ENCODE assay signal across 13 cellular contexts in the genomic region with DNA sequence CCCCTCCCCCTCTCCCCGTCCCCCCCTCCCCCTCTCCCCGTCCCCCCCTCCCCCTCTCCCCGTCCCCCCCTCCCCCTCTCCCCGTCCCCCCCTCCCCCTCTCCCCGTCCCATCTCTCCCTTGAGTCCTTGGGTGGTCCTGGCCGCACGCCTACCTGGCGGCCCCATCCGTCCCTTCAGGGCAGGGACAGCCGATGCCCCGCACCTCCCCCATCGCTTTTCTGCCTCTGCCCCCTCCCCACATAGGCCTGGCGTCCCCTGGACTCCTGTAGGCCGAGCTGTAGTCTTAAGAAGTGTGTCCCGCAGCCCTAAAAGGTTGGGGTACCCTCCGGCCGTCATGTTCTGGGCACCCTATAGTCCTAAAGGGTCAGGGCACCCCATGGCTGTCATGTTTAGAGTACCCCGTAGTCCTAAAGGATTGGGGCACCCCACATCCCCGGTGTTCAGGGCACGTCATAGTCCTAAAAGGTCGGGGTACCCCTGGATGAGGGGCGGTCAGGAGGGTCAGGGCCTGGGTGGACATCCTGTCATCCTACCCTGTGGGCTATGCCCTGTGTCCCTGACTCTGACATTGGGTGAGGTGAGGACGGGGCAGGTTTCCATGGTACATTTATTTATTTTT. TPM values are rescaled to one million over a fixed set of nuclear protein-coding genes. Genes with fewer than 3 reads are reported as not detected.
A peak's percentile ranks its signal among the peaks of the same experiment; 100 is the strongest.
DNase-seq lines count a peak whose midpoint lies in the region; ATAC-seq, FAIRE-seq and TF ChIP-seq lines count a peak whose summit lies in the region.
"Had no signal": no experiment of that assay in that cellular context is flagged by ENCODE, and none has a peak within 500 bp of the region (broad histone marks: within the 10 kb centered on the region; RNA-seq: fewer than 3 reads in every experiment).

No MANE protein-coding gene starts in this region.

- H3K27me3 Mint-ChIP-seq in progenitor cell of endocrine pancreas, result no peaks in the 10 kb centered on the region
- H3K27me3 Mint-ChIP-seq: CD4-positive, CD25-positive, alpha-beta regulatory T cell had no signal

- POLR2A ChIA-PET in HepG2 (lab: Yijun Ruan, JAX) (no interaction called here), GM10248 (lab: Yijun Ruan, JAX) (no interaction called here)

- H3K27me3 ChIP-seq in right lobe of liver (no peaks in the 10 kb centered on the region), HepG2 (ENCODE audit: control insufficient read depth in 1 of 2, insufficient read depth in 2 of 2, low read length in 2 of 2) (peaks cover 0 to 4% of the 10 kb centered on the region in 2 experiments; a peak in 1 of 5 replicates), left lung (peaks cover 19 to 35% of the 10 kb centered on the region in 2 donors), MG63 (no peaks in the 10 kb centered on the region)

- H3K27ac ChIP-seq in right lobe of liver, result no peak overlapping the region
- no peak overlapping the region for H3K27ac ChIP-seq in HepG2 (ENCODE audit: extremely low read length, insufficient read depth, low read length)
- H3K27ac ChIP-seq in left lung, result no peak overlapping the region

- TF ChIP-seq EP300 in HepG2 (IDR thresholded peaks at IDR 0.05; ENCODE audit: low read depth in 2 of 2, low read length in 2 of 2) (no peak), HepG2 (CRISPR knock-in tag; IDR thresholded peaks at IDR 0.05; ENCODE audit: borderline replicate concordance) (no peak)

- no peaks in the 10 kb centered on the region for H3K4me1 Mint-ChIP-seq in progenitor cell of endocrine pancreas (ENCODE audit: low read depth)

- BruUV-seq in HepG2 (replicated peaks; lab: Mats Ljungman, UMichigan), result no TSS peak

- no peak for ATAC-seq in right lobe of liver
- ATAC-seq in HepG2, result no peak
- ATAC-seq in left lung, result no peak

- WGBS in right lobe of liver (ENCODE audit: insufficient coverage, low coverage, low lambda C conversion rate, missing lambda C conversion rate), result 89% methylated on average over 10 of the region's 23 CpGs
- WGBS in HepG2 (ENCODE audit: low lambda C conversion rate), result 76% methylated on average over 18 of the region's 23 CpGs

- H3K4me3 Mint-ChIP-seq in progenitor cell of endocrine pancreas (ENCODE audit: low read depth), result no peak overlapping the region

- TF ChIP-seq CTCF in right lobe of liver (IDR thresholded peaks at IDR 0.05) (no peak), HepG2 (CRISPR knock-in tag; IDR thresholded peaks at IDR 0.05) (no peak), left lung (IDR thresholded peaks at IDR 0.05) (no peak), progenitor cell of endocrine pancreas (IDR thresholded peaks at IDR 0.05; ENCODE audit: unreplicated experiment) (no peak), GM10248 (IDR thresholded peaks at IDR 0.05; ENCODE audit: control extremely low read depth, extremely low read depth, low read depth, missing control alignments) (no peak)

- CTCF ChIA-PET in HepG2 (lab: Yijun Ruan, JAX; ENCODE audit: low intra/inter-chr PET ratio, low total read pairs), result no interaction called here
- CTCF ChIA-PET in GM10248 (lab: Yijun Ruan, JAX), result no interaction called here

- TF ChIP-seq POLR2A in right lobe of liver (IDR thresholded peaks at IDR 0.05), result no peak
- TF ChIP-seq POLR2A in HepG2 (IDR thresholded peaks at IDR 0.05; ENCODE audit: insufficient read depth in 1 of 2, low read depth in 2 of 2, low read length in 2 of 2), result no peak

- H4K20me1 ChIP-seq in HepG2 (ENCODE audit: insufficient read depth, low read length), result no peaks in the 10 kb centered on the region

- H3K9ac ChIP-seq in HepG2 (ENCODE audit: insufficient read depth, low read depth, low read length), result no peak overlapping the region

- H3K4me3 ChIP-seq in right lobe of liver (no peak overlapping the region), HepG2 (replicated peaks in 1 of 3; ENCODE audit: insufficient read depth in 1 of 3, low read depth in 2 of 3, low read length in 3 of 3) (no peak overlapping the region), left lung (no peak overlapping the region), MG63 (no peak overlapping the region)

- TF ChIP-seq RAD21 in HepG2 (CRISPR knock-in tag; IDR thresholded peaks at IDR 0.05), result no peak

- no peak overlapping the region for H2AFZ ChIP-seq in HepG2 (ENCODE audit: low read length)

- in situ Hi-C loops in HepG2 (cut with HindIII; ENCODE audit: extremely low pct_ligation_motif_present, low pct_unique_long_range_greater_than_20kb), result no loop called here

- peaks cover 0 to 4% (median 0%) of the 10 kb centered on the region in 4 donors for H3K4me1 ChIP-seq in right lobe of liver
- H3K4me1 ChIP-seq in HepG2 (ENCODE audit: insufficient read depth, low read length), result peaks cover 17% of the 10 kb centered on the region
- H3K4me1 ChIP-seq in left lung, result peaks cover 6 to 15% of the 10 kb centered on the region in 2 donors
- H3K4me1 ChIP-seq: Caco-2 had no signal

- H3K36me3 Mint-ChIP-seq in progenitor cell of endocrine pancreas (ENCODE audit: insufficient read depth), result peaks cover 1% of the 10 kb centered on the region
- H3K36me3 Mint-ChIP-seq: CD4-positive, CD25-positive, alpha-beta regulatory T cell had no signal

- H3K9me3 Mint-ChIP-seq in progenitor cell of endocrine pancreas (ENCODE audit: low read depth), result no peaks in the 10 kb centered on the region

- H3K36me3 ChIP-seq in right lobe of liver (no peaks in the 10 kb centered on the region), HepG2 (replicated peaks in 1 of 2; ENCODE audit: control insufficient read depth in 1 of 2, insufficient read depth in 2 of 2, low read length in 2 of 2) (no peaks in the 10 kb centered on the region), left lung (peaks cover 0 to 18% of the 10 kb centered on the region in 2 donors), MG63 (no peaks in the 10 kb centered on the region)

- H3K4me2 ChIP-seq in HepG2 (ENCODE audit: low read depth, low read length), result no peak overlapping the region

- FAIRE-seq in HepG2 (lab: Jason Lieb, UNC), result no peak

- H3K9me3 ChIP-seq in right lobe of liver (no peaks in the 10 kb centered on the region), HepG2 (ENCODE audit: low read length) (no peaks in the 10 kb centered on the region), left lung (no peaks in the 10 kb centered on the region), MG63 (no peaks in the 10 kb centered on the region)

- DNase-seq in right lobe of liver (peak; percentile 7 to 43 (median 40)), HepG2 (ENCODE audit: low spot score) (no peak), left lung (peak; percentile 29 to 32), progenitor cell of endocrine pancreas (ENCODE audit: low spot score, unreplicated experiment) (no peak), GM10248 (ENCODE audit: extremely low spot score) (no peak), EL (no peak), MG63 (no peak)
- DNase-seq: Caco-2; CD4-positive, CD25-positive, alpha-beta regulatory T cell; H7; MM.1S; NCI-H1092 treated with DMSO at 0.1 percent for 48 hours; NCI-H524 had no signal

- intact Hi-C loops in right lobe of liver (cut with DNase I), result no loop called here
- intact Hi-C loops in HepG2 (cut with micrococcal nuclease; ENCODE audit: unreplicated experiment), result loop anchor here (10.0 kb wide), 1 partner anchor 45 kb away; no protein-coding TSS in a partner anchor
- intact Hi-C loops in left lung (cut with DNase I), result no loop called here

- no peaks in the 10 kb centered on the region for H3K79me2 ChIP-seq in HepG2 (ENCODE audit: insufficient read depth, low read length)

- H3K27ac Mint-ChIP-seq in progenitor cell of endocrine pancreas, result peak overlapping the region; percentile 89

RNA-seq across cellular contexts. Expression of a gene that starts 10.8 kb away (rescaled TPM):
- 10 to 100 TPM; 20.9 to 32.8 (median 23.2) TPM for total RNA-seq in right lobe of liver
- 35.6 and 39.6 TPM in 2 replicates for total RNA-seq in HepG2 (2016; rRNA removed; fragmentation: Illumina TruSeq; extraction: Trizol)
- total RNA-seq in HepG2 (2016; cell fraction: cytosol; rRNA removed; fragmentation: Illumina TruSeq; extraction: Trizol; ENCODE audit: low read depth), result 33.9 and 34.6 TPM in 2 replicates
- 32.3 and 41.0 TPM in 2 replicates for total RNA-seq in HepG2 (2016; cell fraction: insoluble cytoplasmic fraction; rRNA removed; fragmentation: Illumina TruSeq; extraction: Trizol)
- 50.6 and 52.4 TPM in 2 replicates for total RNA-seq in HepG2 (2016; cell fraction: membrane; rRNA removed; fragmentation: Illumina TruSeq; extraction: Trizol)
- 17.0 and 20.4 TPM in 2 replicates for total RNA-seq in HepG2 (2016; cell fraction: nucleus; rRNA removed; fragmentation: Illumina TruSeq; extraction: Trizol)
- polyA plus RNA-seq in HepG2 (2011; rRNA removed), result 20.2 and 22.1 TPM in 2 replicates
- polyA plus RNA-seq in HepG2 (2011; cell fraction: cytosol; rRNA removed), result 18.4 and 31.3 TPM in 2 replicates
- 29.4 and 36.8 TPM in 2 replicates for polyA plus RNA-seq in HepG2 (2011; cell fraction: nucleus; rRNA removed)
- 16.6 and 18.3 TPM in 2 replicates for polyA plus RNA-seq in HepG2 (2012)
- 46.6 and 50.3 TPM in 2 replicates for polyA plus RNA-seq in HepG2 (2016; cell fraction: cytosol; fragmentation: Illumina TruSeq; extraction: Trizol; ENCODE audit: low read depth)
- polyA plus RNA-seq in HepG2 (2016; cell fraction: insoluble cytoplasmic fraction; fragmentation: Illumina TruSeq; extraction: Trizol; ENCODE audit: low read depth), result 38.1 and 42.7 TPM in 2 replicates
- 50.6 and 54.4 TPM in 2 replicates for polyA plus RNA-seq in HepG2 (2016; cell fraction: membrane; fragmentation: Illumina TruSeq; extraction: Trizol; ENCODE audit: low read depth)
- 41.5 and 48.9 TPM in 2 replicates for polyA plus RNA-seq in HepG2 (2016; cell fraction: nucleus; fragmentation: Illumina TruSeq; extraction: Trizol; ENCODE audit: insufficient read depth, low read depth)
- 14.7 and 27.7 TPM in 2 replicates for polyA minus RNA-seq in HepG2 (2011; rRNA and poly(A)+ RNA removed; ENCODE audit: low replicate concordance)
- polyA minus RNA-seq in HepG2 (2011; cell fraction: cytosol; rRNA and poly(A)+ RNA removed), result 10.6 and 14.2 TPM in 2 replicates
- 4.7 and 7.2 TPM in 2 replicates for polyA minus RNA-seq in HepG2 (2011; cell fraction: nucleus; rRNA and poly(A)+ RNA removed)
- 10 to 100 TPM; 41.0 to 57.8 TPM for total RNA-seq in left lung
- 71.1 and 72.7 TPM in 2 replicates for total RNA-seq in progenitor cell of endocrine pancreas
- 64.5 and 79.5 TPM in 2 replicates for total RNA-seq in MG63 (2014; rRNA removed; shearing (Covaris generic); ENCODE audit: low replicate concordance)

RNA-seq across cellular contexts. Expression of a gene that starts 48.2 kb away (rescaled TPM):
- total RNA-seq in right lobe of liver, result 10 to 100 TPM in 1 of 6 experiments, 1 to 10 TPM in 5; 3.4 to 11.2 (median 5.1) TPM
- total RNA-seq in HepG2 (2016; rRNA removed; fragmentation: Illumina TruSeq; extraction: Trizol), result 87.7 and 111 TPM in 2 replicates
- 14.7 and 15.6 TPM in 2 replicates for total RNA-seq in HepG2 (2016; cell fraction: cytosol; rRNA removed; fragmentation: Illumina TruSeq; extraction: Trizol; ENCODE audit: low read depth)
- total RNA-seq in HepG2 (2016; cell fraction: insoluble cytoplasmic fraction; rRNA removed; fragmentation: Illumina TruSeq; extraction: Trizol), result 93.5 and 100 TPM in 2 replicates
- 44.6 and 46.3 TPM in 2 replicates for total RNA-seq in HepG2 (2016; cell fraction: membrane; rRNA removed; fragmentation: Illumina TruSeq; extraction: Trizol)
- total RNA-seq in HepG2 (2016; cell fraction: nucleus; rRNA removed; fragmentation: Illumina TruSeq; extraction: Trizol), result 61.7 and 72.3 TPM in 2 replicates
- polyA plus RNA-seq in HepG2 (2011; rRNA removed), result 153 and 202 TPM in 2 replicates
- polyA plus RNA-seq in HepG2 (2011; cell fraction: cytosol; rRNA removed), result 97.5 and 98.8 TPM in 2 replicates
- polyA plus RNA-seq in HepG2 (2011; cell fraction: nucleus; rRNA removed), result 373 and 416 TPM in 2 replicates
- polyA plus RNA-seq in HepG2 (2012), result 118 and 196 TPM in 2 replicates
- polyA plus RNA-seq in HepG2 (2016; cell fraction: cytosol; fragmentation: Illumina TruSeq; extraction: Trizol; ENCODE audit: low read depth), result 10.9 TPM in 2 replicates
- polyA plus RNA-seq in HepG2 (2016; cell fraction: insoluble cytoplasmic fraction; fragmentation: Illumina TruSeq; extraction: Trizol; ENCODE audit: low read depth), result 71.2 and 91.8 TPM in 2 replicates
- 29.2 and 29.4 TPM in 2 replicates for polyA plus RNA-seq in HepG2 (2016; cell fraction: membrane; fragmentation: Illumina TruSeq; extraction: Trizol; ENCODE audit: low read depth)
- polyA plus RNA-seq in HepG2 (2016; cell fraction: nucleus; fragmentation: Illumina TruSeq; extraction: Trizol; ENCODE audit: insufficient read depth, low read depth), result 178 and 219 TPM in 2 replicates
- polyA minus RNA-seq in HepG2 (2011; rRNA and poly(A)+ RNA removed; ENCODE audit: low replicate concordance), result 70.5 and 467 TPM in 2 replicates
- polyA minus RNA-seq in HepG2 (2011; cell fraction: cytosol; rRNA and poly(A)+ RNA removed), result 116 and 195 TPM in 2 replicates
- polyA minus RNA-seq in HepG2 (2011; cell fraction: nucleus; rRNA and poly(A)+ RNA removed), result 115 and 118 TPM in 2 replicates
- total RNA-seq in left lung, result 10 to 100 TPM; 17.0 to 17.8 TPM
- 52.3 and 55.6 TPM in 2 replicates for total RNA-seq in progenitor cell of endocrine pancreas
- 8.4 and 13.0 TPM in 2 replicates for total RNA-seq in MG63 (2014; rRNA removed; shearing (Covaris generic); ENCODE audit: low replicate concordance)

RNA-seq across cellular contexts. Expression of a gene that starts 57.3 kb away (rescaled TPM):
- 1 to 10 TPM; 4.2 to 6.3 (median 5.3) TPM for total RNA-seq in right lobe of liver
- total RNA-seq in HepG2 (2016; rRNA removed; fragmentation: Illumina TruSeq; extraction: Trizol), result 10.2 and 17.0 TPM in 2 replicates
- 40.0 and 45.6 TPM in 2 replicates for total RNA-seq in HepG2 (2016; cell fraction: cytosol; rRNA removed; fragmentation: Illumina TruSeq; extraction: Trizol; ENCODE audit: low read depth)
- total RNA-seq in HepG2 (2016; cell fraction: insoluble cytoplasmic fraction; rRNA removed; fragmentation: Illumina TruSeq; extraction: Trizol), result 9.9 and 18.2 TPM in 2 replicates
- 24.0 and 29.4 TPM in 2 replicates for total RNA-seq in HepG2 (2016; cell fraction: membrane; rRNA removed; fragmentation: Illumina TruSeq; extraction: Trizol)
- 16.8 and 20.3 TPM in 2 replicates for total RNA-seq in HepG2 (2016; cell fraction: nucleus; rRNA removed; fragmentation: Illumina TruSeq; extraction: Trizol)
- polyA plus RNA-seq in HepG2 (2011; rRNA removed), result 21.4 and 26.0 TPM in 2 replicates
- 12.7 and 19.9 TPM in 2 replicates for polyA plus RNA-seq in HepG2 (2011; cell fraction: cytosol; rRNA removed)
- 123 and 149 TPM in 2 replicates for polyA plus RNA-seq in HepG2 (2011; cell fraction: nucleus; rRNA removed)
- 9.5 and 14.7 TPM in 2 replicates for polyA plus RNA-seq in HepG2 (2012)
- 4.1 and 5.7 TPM in 2 replicates for polyA plus RNA-seq in HepG2 (2016; cell fraction: cytosol; fragmentation: Illumina TruSeq; extraction: Trizol; ENCODE audit: low read depth)
- polyA plus RNA-seq in HepG2 (2016; cell fraction: insoluble cytoplasmic fraction; fragmentation: Illumina TruSeq; extraction: Trizol; ENCODE audit: low read depth), result 11.5 and 12.7 TPM in 2 replicates
- 7.1 and 8.7 TPM in 2 replicates for polyA plus RNA-seq in HepG2 (2016; cell fraction: membrane; fragmentation: Illumina TruSeq; extraction: Trizol; ENCODE audit: low read depth)
- 43.6 and 49.3 TPM in 2 replicates for polyA plus RNA-seq in HepG2 (2016; cell fraction: nucleus; fragmentation: Illumina TruSeq; extraction: Trizol; ENCODE audit: insufficient read depth, low read depth)
- 25.0 and 39.8 TPM in 2 replicates for polyA minus RNA-seq in HepG2 (2011; rRNA and poly(A)+ RNA removed; ENCODE audit: low replicate concordance)
- 13.1 and 17.1 TPM in 2 replicates for polyA minus RNA-seq in HepG2 (2011; cell fraction: cytosol; rRNA and poly(A)+ RNA removed)
- polyA minus RNA-seq in HepG2 (2011; cell fraction: nucleus; rRNA and poly(A)+ RNA removed), result 23.4 and 29.1 TPM in 2 replicates
- 10 to 100 TPM; 11.2 to 12.8 TPM for total RNA-seq in left lung
- total RNA-seq in progenitor cell of endocrine pancreas, result 70.0 and 72.6 TPM in 2 replicates
- 21.5 and 31.7 TPM in 2 replicates for total RNA-seq in MG63 (2014; rRNA removed; shearing (Covaris generic); ENCODE audit: low replicate concordance)

Comparison
In these comparisons a context has a peak if more than half of its experiments do, and no peak if none do; other contexts are left out.
1. DNase-seq: peak in right lobe of liver (3 of 3) and left lung (2 of 2); none in HepG2 (single experiment), progenitor cell of endocrine pancreas (single experiment), GM10248 (single experiment), EL (single experiment) and MG63 (single experiment).